Comparison of ENCODE assay signal across 8 cellular contexts in the genomic region with DNA sequence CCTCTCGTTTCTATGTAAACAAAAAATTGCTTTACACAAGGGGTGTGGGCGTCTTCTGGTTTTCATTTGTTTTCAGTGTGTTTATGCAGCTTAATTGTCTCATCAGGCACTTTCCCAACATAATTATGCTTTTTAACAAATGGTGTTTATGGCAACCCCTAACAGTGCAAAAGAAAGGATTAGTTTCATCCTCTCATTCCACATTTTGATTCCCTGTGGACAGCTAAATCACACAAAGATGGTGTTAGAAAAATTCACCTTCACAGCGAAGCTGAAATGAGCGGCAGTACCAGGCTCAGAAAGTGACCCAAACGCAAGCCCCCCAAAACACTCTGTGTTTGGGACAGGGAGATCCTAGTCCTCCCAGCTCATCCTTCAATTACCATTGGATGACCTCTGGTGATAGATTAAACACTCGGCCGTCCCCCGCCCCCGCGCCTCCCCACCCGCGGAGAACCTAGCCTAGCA. TPM values are rescaled to one million over a fixed set of nuclear protein-coding genes. Genes with fewer than 3 reads are reported as not detected.
DNase-seq lines count a peak whose midpoint lies in the region; ATAC-seq and TF ChIP-seq lines count a peak whose summit lies in the region.

No MANE protein-coding gene starts in this region.

- no peaks in the 10 kb centered on the region for H3K27me3 Mint-ChIP-seq in activated naive CD4-positive, alpha-beta T cell treated with anti-CD3 and anti-CD28 coated beads, Interleukin-2, amount 50 U/mL, for 24 hours

- no peak for DNase-seq in activated naive CD4-positive, alpha-beta T cell treated with anti-CD3 and anti-CD28 coated beads, Interleukin-2, amount 50 U/mL, for 72 hours (ENCODE audit: low spot score in 2 of 2)
- DNase-seq in body of pancreas (no peak), hepatic stellate cell (ENCODE audit: low spot score) (no peak), KG1 (lab: John Stamatoyannopoulos, UW) (no peak), putamen (ENCODE audit: low spot score) (no peak)

- H3K9me3 ChIP-seq in body of pancreas (no peaks in the 10 kb centered on the region), mesodermal cell (ENCODE audit: control insufficient read depth, low read length) (no peaks in the 10 kb centered on the region)

- intact Hi-C loops in body of pancreas (cut with DNase I): no loop called here

- 7 to 23% methylated on average over 5 to 11 of the region's 12 CpGs for WGBS in body of pancreas, 2 donors
- 11 to 36% methylated on average over 3 to 10 of the region's 12 CpGs for WGBS in mesodermal cell (ENCODE audit: insufficient coverage in 2 of 2), 2 experiments
- WGBS in urinary bladder: 16% methylated on average over 12 of the region's 12 CpGs

- TF ChIP-seq POLR2A in body of pancreas (IDR thresholded peaks at IDR 0.05): no peak

- ATAC-seq in activated naive CD4-positive, alpha-beta T cell treated with anti-CD3 and anti-CD28 coated beads, Interleukin-2, amount 50 U/mL, for 72 hours: no peak
- no peak for ATAC-seq in body of pancreas

- H3K27me3 ChIP-seq in body of pancreas: no peaks in the 10 kb centered on the region

- H3K36me3 Mint-ChIP-seq in activated naive CD4-positive, alpha-beta T cell treated with anti-CD3 and anti-CD28 coated beads, Interleukin-2, amount 50 U/mL, for 24 hours: no peaks in the 10 kb centered on the region
- H3K36me3 Mint-ChIP-seq in activated naive CD4-positive, alpha-beta T cell treated with anti-CD3 and anti-CD28 coated beads, Interleukin-2, amount 50 U/mL, for 72 hours: peaks cover 4 to 5% of the 10 kb centered on the region in 2 donors

- H3K27ac Mint-ChIP-seq in activated naive CD4-positive, alpha-beta T cell treated with anti-CD3 and anti-CD28 coated beads, Interleukin-2, amount 50 U/mL, for 24 hours: peak overlapping the region; percentile 4
- H3K27ac Mint-ChIP-seq in activated naive CD4-positive, alpha-beta T cell treated with anti-CD3 and anti-CD28 coated beads, Interleukin-2, amount 50 U/mL, for 72 hours: no peak overlapping the region

- H3K4me1 ChIP-seq in body of pancreas (peaks cover 11% of the 10 kb centered on the region), mesodermal cell (ENCODE audit: control insufficient read depth, insufficient read depth, low read length, poor library complexity, severe bottlenecking) (no peaks in the 10 kb centered on the region), urinary bladder (ENCODE audit: insufficient read depth) (no peaks in the 10 kb centered on the region)

- peak overlapping the region; percentile 77 for H3K4me3 Mint-ChIP-seq in activated naive CD4-positive, alpha-beta T cell treated with anti-CD3 and anti-CD28 coated beads, Interleukin-2, amount 50 U/mL, for 24 hours

- H3K27ac ChIP-seq in body of pancreas: peak overlapping the region in 2 of 4 donors; percentile 82 to 84
- H3K27ac ChIP-seq in mesodermal cell (ENCODE audit: low read depth, low read length, severe bottlenecking): no peak overlapping the region
- H3K27ac ChIP-seq in urinary bladder (ENCODE audit: low read depth): no peak overlapping the region

- TF ChIP-seq CTCF in body of pancreas (IDR thresholded peaks at IDR 0.05): no peak

- H3K36me3 ChIP-seq in body of pancreas (replicated peaks in 1 of 2; ENCODE audit: insufficient read depth in 1 of 2, low read depth in 2 of 2) (no peaks in the 10 kb centered on the region), mesodermal cell (ENCODE audit: control insufficient read depth, insufficient read depth, low read length) (no peaks in the 10 kb centered on the region), urinary bladder (ENCODE audit: insufficient read depth) (no peaks in the 10 kb centered on the region)

- H3K4me1 Mint-ChIP-seq in activated naive CD4-positive, alpha-beta T cell treated with anti-CD3 and anti-CD28 coated beads, Interleukin-2, amount 50 U/mL, for 24 hours: peaks cover 6% of the 10 kb centered on the region

- peak overlapping the region; percentile 42 to 74 for H3K4me3 ChIP-seq in body of pancreas
- H3K4me3 ChIP-seq in mesodermal cell (ENCODE audit: extremely low read depth, insufficient read depth, low read length, poor library complexity, severe bottlenecking): peak overlapping the region; percentile 50
- peak overlapping the region; percentile 70 for H3K4me3 ChIP-seq in urinary bladder (ENCODE audit: low read depth, low read length)

- H3K9me3 Mint-ChIP-seq in activated naive CD4-positive, alpha-beta T cell treated with anti-CD3 and anti-CD28 coated beads, Interleukin-2, amount 50 U/mL, for 24 hours: no peaks in the 10 kb centered on the region
- H3K9me3 Mint-ChIP-seq in activated naive CD4-positive, alpha-beta T cell treated with anti-CD3 and anti-CD28 coated beads, Interleukin-2, amount 50 U/mL, for 72 hours: no peaks in the 10 kb centered on the region

RNA-seq across cellular contexts. Expression of gene FTCDNL1, which starts 0.7 kb away (rescaled TPM):
- total RNA-seq in activated naive CD4-positive, alpha-beta T cell treated with anti-CD3 and anti-CD28 coated beads, Interleukin-2, amount 50 U/mL, for 72 hours: 1 to 10 TPM in 1 of 2 donors, under 1 TPM in 1; 0.55 to 3.9 TPM
- total RNA-seq in body of pancreas: 1 to 10 TPM; 2.6 TPM
- polyA plus RNA-seq in mesodermal cell (2013, experiment 1 of 2): not detected
- polyA plus RNA-seq in mesodermal cell (2013, experiment 2 of 2): 0.46 TPM
- total RNA-seq in urinary bladder: 0.85 TPM
- polyA plus RNA-seq in urinary bladder: 1.4 TPM
